9 cellular contexts compared by ENCODE assay signal in the genomic region with DNA sequence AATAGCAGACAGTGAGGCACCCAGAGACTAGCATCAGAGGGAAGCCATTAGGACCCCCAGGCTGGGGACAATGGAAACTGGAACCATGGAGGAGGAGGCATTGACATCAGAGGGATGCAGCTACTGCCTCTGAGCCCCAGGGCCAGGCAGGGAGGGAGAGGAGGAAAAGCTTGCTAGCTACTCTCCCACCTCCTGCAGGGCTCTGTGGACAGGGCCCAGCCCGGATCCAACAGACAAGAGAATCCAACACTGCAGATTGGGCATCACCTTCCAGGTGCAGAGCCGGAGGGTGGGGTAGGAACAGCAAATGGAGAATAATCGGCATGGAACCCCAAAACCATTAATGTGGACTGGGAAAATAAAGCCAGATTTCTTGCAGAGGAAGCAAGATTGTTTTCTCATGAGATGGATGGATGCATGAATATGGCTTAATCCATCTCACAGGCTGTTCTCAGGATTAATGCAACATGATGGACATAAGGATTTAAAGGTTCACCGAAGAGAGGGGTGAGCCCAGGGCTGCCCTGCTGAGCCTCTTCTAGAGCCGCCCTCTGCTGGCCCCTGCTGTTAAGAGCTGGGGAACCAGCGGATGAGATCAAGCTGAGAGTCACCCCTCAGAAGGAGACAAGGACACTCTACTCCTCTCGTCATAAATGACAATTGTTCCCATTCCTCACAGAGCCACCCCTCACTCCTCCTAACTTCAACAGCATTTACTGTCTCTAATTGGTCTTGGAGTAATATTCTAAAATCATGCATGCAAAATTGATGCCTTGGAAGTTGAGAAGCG. TPM values are rescaled to one million over a fixed set of nuclear protein-coding genes. Genes with fewer than 3 reads are reported as not detected.
DNase-seq lines count a peak whose midpoint lies in the region; TF ChIP-seq lines count a peak whose summit lies in the region.
"Had no signal": no experiment of that assay in that cellular context is flagged by ENCODE, and none has a peak within 500 bp of the region (broad histone marks: within the 10 kb centered on the region; RNA-seq: fewer than 3 reads in every experiment).

No MANE protein-coding gene starts in this region.

- H3K9me2 ChIP-seq in PC-9 (ENCODE audit: insufficient read depth), result no peaks in the 10 kb centered on the region

- DNase-seq in SIG-M5 treated with dmso at 0.1 percent for 504 hours (lab: John Stamatoyannopoulos, UW; ENCODE audit: unreplicated experiment) (peak; percentile 27), SIG-M5 (lab: John Stamatoyannopoulos, UW) (no peak), PC-9 (no peak), esophagus muscularis mucosa (ENCODE audit: extremely low spot score) (peak; percentile 74), immature natural killer cell (no peak), NCI-H2171 (lab: John Stamatoyannopoulos, UW) (no peak), HEK293T (ENCODE audit: extremely low spot score) (no peak)
- DNase-seq in stimulated activated CD4-positive, alpha-beta T cell treated with anti-CD3 and anti-CD28 coated beads, TNF-alpha, amount 100 ng/mL, for 24 hours (ENCODE audit: low read depth in 3 of 3), result peak in 2 of 3 experiments; percentile 6 to 27

- H3K79me2 ChIP-seq in PC-9 (ENCODE audit: low read depth), result no peaks in the 10 kb centered on the region

- no peak overlapping the region for H3K4me3 ChIP-seq in PC-9
- no peak overlapping the region for H3K4me3 ChIP-seq in esophagus muscularis mucosa

- CTCF ChIA-PET in PC-9 (lab: Charles Lee), result interaction anchor here (0.8 to 2.2 kb wide), 4 partner anchors 251 to 255 kb away, joined by 3 to 9 read pairs (median 4); no protein-coding TSS in a partner anchor
- CTCF ChIA-PET in HEK293T (lab: Yijun Ruan, JAX), result interaction anchor here (0.6 kb wide), 2 partner anchors 28 to 428 kb away, joined by 3 to 5 read pairs; no protein-coding TSS in a partner anchor

- intact Hi-C loops in PC-9 (cut with micrococcal nuclease; ENCODE audit: unreplicated experiment) (loop anchor here (5.0 kb wide), 1 partner anchor 250 kb away; no protein-coding TSS in a partner anchor), esophagus muscularis mucosa (cut with DNase I) (no loop called here)

- H3K4me3 Mint-ChIP-seq in immature natural killer cell, result no peak overlapping the region
- H3K4me3 Mint-ChIP-seq: T-helper 1 cell treated with Interleukin-12 subunit alpha and Interleukin-12 subunit beta and Interleukin-4 antibody, amounts not matched to agents 30 μg/mL and 1 μg/mL, for 36 hours had no signal

- peaks cover 5% of the 10 kb centered on the region in 3 donors for H3K27me3 Mint-ChIP-seq in immature natural killer cell (ENCODE audit: low read depth in 3 of 3)

- H3K9me3 Mint-ChIP-seq in immature natural killer cell, result no peaks in the 10 kb centered on the region
- H3K9me3 Mint-ChIP-seq: T-helper 1 cell treated with Interleukin-12 subunit alpha and Interleukin-12 subunit beta and Interleukin-4 antibody, amounts not matched to agents 30 μg/mL and 1 μg/mL, for 36 hours had no signal

- WGBS in esophagus muscularis mucosa, result 67% methylated on average over 8 of the region's 8 CpGs

- no peak for TF ChIP-seq POLR2A in esophagus muscularis mucosa (IDR thresholded peaks at IDR 0.05; ENCODE audit: low read depth)

- H3K4me1 ChIP-seq in PC-9 (replicated peaks; ENCODE audit: insufficient read depth), result no peaks in the 10 kb centered on the region
- no peaks in the 10 kb centered on the region for H3K4me1 ChIP-seq in esophagus muscularis mucosa

- H3K9me3 ChIP-seq in PC-9 (ENCODE audit: insufficient read depth, low read depth) (no peaks in the 10 kb centered on the region), esophagus muscularis mucosa (no peaks in the 10 kb centered on the region)

- H3K27ac ChIP-seq in PC-9, result no peak overlapping the region
- no peak overlapping the region for H3K27ac ChIP-seq in esophagus muscularis mucosa (replicated peaks in 1 of 4)

- TF ChIP-seq CTCF in PC-9 (conservative IDR thresholded peaks at IDR 0.05) (peak; percentile 57), esophagus muscularis mucosa (IDR thresholded peaks at IDR 0.05) (no peak)

- no TSS peak for BruUV-seq in PC-9 (replicated peaks; lab: Mats Ljungman, UMichigan)

- POLR2A ChIA-PET in PC-9 (lab: Charles Lee; ENCODE audit: unreplicated experiment) (no interaction called here), HEK293T (lab: Yijun Ruan, JAX) (no interaction called here)

- no peaks in the 10 kb centered on the region for H4K20me1 ChIP-seq in PC-9 (ENCODE audit: insufficient read depth)

- no peak overlapping the region for H3K27ac Mint-ChIP-seq in immature natural killer cell
- H3K27ac Mint-ChIP-seq: T-helper 1 cell treated with Interleukin-12 subunit alpha and Interleukin-12 subunit beta and Interleukin-4 antibody, amounts not matched to agents 30 μg/mL and 1 μg/mL, for 36 hours had no signal

- no peaks in the 10 kb centered on the region for H3K36me3 Mint-ChIP-seq in immature natural killer cell

- no peaks in the 10 kb centered on the region for H3K4me1 Mint-ChIP-seq in immature natural killer cell

- H3K4me2 ChIP-seq in PC-9, result no peak overlapping the region

- H3K27me3 ChIP-seq in PC-9 (ENCODE audit: insufficient read depth, low read depth) (no peaks in the 10 kb centered on the region; the same call in 1 of the 2 replicates), esophagus muscularis mucosa (no peaks in the 10 kb centered on the region)

- H3F3A ChIP-seq in PC-9 (ENCODE audit: insufficient read depth, low read depth), result no peaks in the 10 kb centered on the region

- H2AFZ ChIP-seq in PC-9, result no peak overlapping the region

- H3K36me3 ChIP-seq in PC-9 (ENCODE audit: low read depth), result no peaks in the 10 kb centered on the region
- no peaks in the 10 kb centered on the region for H3K36me3 ChIP-seq in esophagus muscularis mucosa

- no peak for TF ChIP-seq EP300 in esophagus muscularis mucosa (IDR thresholded peaks at IDR 0.05)

TF ChIP-seq in HEK293T, 16 proteins besides CTCF, POLR2A, EP300 and RAD21:
- TF ChIP-seq PKNOX1 (IDR thresholded peaks at IDR 0.05) (no peak), NFRKB (IDR thresholded peaks at IDR 0.05) (no peak), FOXA1 (IDR thresholded peaks at IDR 0.05) (no peak), ZNF384 (IDR thresholded peaks at IDR 0.05) (no peak), FOXK2 (IDR thresholded peaks at IDR 0.05) (no peak), BHLHE40 (IDR thresholded peaks at IDR 0.05; ENCODE audit: borderline replicate concordance) (no peak), LEF1 (IDR thresholded peaks at IDR 0.05; ENCODE audit: borderline replicate concordance) (no peak), TARDBP (IDR thresholded peaks at IDR 0.05) (no peak), FOXM1 (IDR thresholded peaks at IDR 0.05; ENCODE audit: borderline replicate concordance) (no peak), ARNT (IDR thresholded peaks at IDR 0.05) (no peak)
TF ChIP-seq in HEK293T: peak in this region for 0.

RNA-seq across cellular contexts. Expression of gene DNAH3, which starts 48.8 kb away (rescaled TPM):
- total RNA-seq in PC-9 (2021) (0.33 and 0.70 TPM in 2 replicates), esophagus muscularis mucosa (under 1 TPM in 2 of 4 donors, not detected in 2; under 0.01 to 0.13 TPM)
- polyA plus RNA-seq in immature natural killer cell, result under 1 TPM in 1 of 3 donors, not detected in 2; 0.02 TPM

RNA-seq across cellular contexts. Expression of gene LDAF1, which starts 56.6 kb away (rescaled TPM):
- total RNA-seq in PC-9 (2021) (47.6 and 69.9 TPM in 2 replicates), esophagus muscularis mucosa (100 to 1,000 TPM in 3 of 4 donors, 10 to 100 TPM in 1; 98.7 to 208 (median 141) TPM)
- 10 to 100 TPM in 2 of 3 donors, 1 to 10 TPM in 1; 8.2 to 17.5 (median 16.4) TPM for polyA plus RNA-seq in immature natural killer cell

Comparison
In these comparisons a context has a peak if more than half of its experiments do, and no peak if none do; other contexts are left out.
1. DNase-seq: peak in SIG-M5 treated with dmso at 0.1 percent for 504 hours (single experiment), esophagus muscularis mucosa (single experiment) and stimulated activated CD4-positive, alpha-beta T cell treated with anti-CD3 and anti-CD28 coated beads, TNF-alpha, amount 100 ng/mL, for 24 hours (2 of 3); none in SIG-M5 (single experiment), PC-9 (0 of 2), immature natural killer cell (0 of 3), NCI-H2171 (single experiment) and HEK293T (single experiment).